Comparison of ENCODE assay signal across 8 cellular contexts in the genomic region with DNA sequence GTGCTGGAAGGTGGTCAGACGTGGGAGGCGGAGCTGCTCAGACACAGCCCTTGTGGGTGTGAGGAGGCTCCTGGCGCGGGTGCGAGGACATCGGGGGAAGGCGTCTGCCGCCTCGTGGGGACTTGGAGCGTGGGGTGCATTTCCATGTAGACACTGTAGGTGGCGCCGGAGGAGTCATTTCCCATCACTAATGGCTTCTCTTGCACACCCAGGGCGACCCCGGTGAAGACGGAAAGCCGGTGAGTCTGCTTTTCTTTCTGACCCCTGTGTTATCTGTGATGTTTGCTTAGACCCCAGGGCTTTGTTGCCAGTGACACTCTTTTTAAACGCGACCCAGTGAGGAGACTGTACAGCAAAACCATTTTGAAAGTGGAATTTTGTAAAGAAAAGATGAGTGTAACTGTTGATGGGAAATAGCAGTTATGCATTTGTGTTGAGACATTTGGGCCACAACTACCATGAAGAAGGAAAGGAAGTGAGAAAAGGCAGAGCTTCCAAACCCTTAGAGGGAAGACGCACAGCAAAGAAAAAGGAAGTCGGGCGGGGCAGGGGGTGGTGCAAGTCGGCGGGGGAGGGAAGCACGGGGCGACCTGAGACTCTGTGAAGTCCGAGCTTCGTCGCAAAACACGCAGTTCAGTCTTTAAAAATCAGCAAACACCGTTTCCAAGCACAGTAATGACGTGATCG.
DNase-seq lines count a peak whose midpoint lies in the region; ATAC-seq and TF ChIP-seq lines count a peak whose summit lies in the region.

No MANE protein-coding gene starts in this region.

- H3K36me3 ChIP-seq in H7 (replicated peaks; ENCODE audit: control insufficient read depth, insufficient read depth, low read length): peaks cover 30% of the 10 kb centered on the region

- no peak for TF ChIP-seq POLR2A in erythroblast (IDR thresholded peaks at IDR 0.05; ENCODE audit: low read length)

- no peak overlapping the region for H3K4me3 ChIP-seq in H7 (ENCODE audit: insufficient read depth, low read depth, low read length)

- ATAC-seq in HG02571 (IDR thresholded peaks at IDR 0.05; ENCODE audit: unreplicated experiment): no peak

- DNase-seq in A172 (ENCODE audit: low spot score): peak; percentile 35
- DNase-seq in H7: peak; percentile 96
- peak; percentile 81 for DNase-seq in NOMO-1 treated with DMSO at 0.1 percent for 48 hours (lab: John Stamatoyannopoulos, UW; ENCODE audit: unreplicated experiment)
- DNase-seq in activated T-cell treated with anti-CD3 and anti-CD28 coated beads for 24 hours (ENCODE audit: low read depth): peak; percentile 75
- DNase-seq in erythroblast (lab: John Stamatoyannopoulos, UW): peak; percentile 75 to 76
- peak; percentile 48 for DNase-seq in myocyte (ENCODE audit: low read depth)
- peak; percentile 56 for DNase-seq in stimulated activated CD8-positive, alpha-beta memory T cell treated with anti-CD3 and anti-CD28 coated beads, Interleukin-7, amount 100 ng/mL, for 24 hours (ENCODE audit: low read depth)

- H3K27me3 ChIP-seq in H7 (ENCODE audit: control insufficient read depth, insufficient read depth, low read length): no peaks in the 10 kb centered on the region

Comparison
In these comparisons a context has a peak if more than half of its experiments do, and no peak if none do; other contexts are left out.
1. DNase-seq: peak in every context shown above with its lines; median percentile 96 in H7; 81 in NOMO-1 treated with DMSO at 0.1 percent for 48 hours; 76 in erythroblast; 75 in activated T-cell treated with anti-CD3 and anti-CD28 coated beads for 24 hours; 56 in stimulated activated CD8-positive, alpha-beta memory T cell treated with anti-CD3 and anti-CD28 coated beads, Interleukin-7, amount 100 ng/mL, for 24 hours; 48 in myocyte; 35 in A172.